ENCODE assay signal across 6 cellular contexts in genomic region chr19:48964205-48965032, GRCh38. TPM values are rescaled to one million over a fixed set of nuclear protein-coding genes. Genes with fewer than 3 reads are reported as not detected.
DNase-seq lines count a peak whose midpoint lies in the region; ATAC-seq and TF ChIP-seq lines count a peak whose summit lies in the region.

No MANE protein-coding gene starts in this region.

- H3K4me3 ChIP-seq in SK-N-SH (ENCODE audit: low read depth in 2 of 2, low read length in 1 of 2) (no peak overlapping the region; a peak in 1 of 4 replicates), cardiac fibroblast (replicated peaks in 1 of 2; ENCODE audit: low read depth in 2 of 2, low read length in 2 of 2) (peak overlapping the region; percentile 25 to 95), neutrophil (ENCODE audit: low read depth in 1 of 2, low read length in 1 of 2) (peak overlapping the region; percentile 89 to 100)

- H3K27me3 ChIP-seq in SK-N-SH (ENCODE audit: insufficient read depth): no peaks in the 10 kb centered on the region
- H3K27me3 ChIP-seq in neutrophil: no peaks in the 10 kb centered on the region

- peaks cover 54% of the 10 kb centered on the region for H3F3A ChIP-seq in SK-N-SH (replicated peaks; ENCODE audit: insufficient read depth)

- H3K9me3 ChIP-seq in SK-N-SH (no peaks in the 10 kb centered on the region), neutrophil (no peaks in the 10 kb centered on the region)

- no peak for TF ChIP-seq EP300 in SK-N-SH (IDR thresholded peaks at IDR 0.05; ENCODE audit: borderline replicate concordance in 1 of 2, low read depth in 1 of 2, low read length in 1 of 2)

- H3K36me3 ChIP-seq in SK-N-SH (replicated peaks in 1 of 2; ENCODE audit: control insufficient read depth in 1 of 2, insufficient read depth in 2 of 2, low read length in 1 of 2) (peaks cover 11 to 22% of the 10 kb centered on the region in 2 experiments), neutrophil (peaks cover 30% of the 10 kb centered on the region)

- DNase-seq in SK-N-SH: no peak
- DNase-seq in cardiac fibroblast (ENCODE audit: low read depth in 2 of 2): peak; percentile 32 to 69
- no peak for DNase-seq in AML-193 (lab: John Stamatoyannopoulos, UW)

- no peaks in the 10 kb centered on the region for H3K9me2 ChIP-seq in SK-N-SH

- H3K9ac ChIP-seq in SK-N-SH: peak overlapping the region; percentile 41; the same call in 1 of the 2 replicates

- TF ChIP-seq RAD21 in SK-N-SH (IDR thresholded peaks at IDR 0.05; ENCODE audit: low read length): no peak

- H3K79me2 ChIP-seq in SK-N-SH (ENCODE audit: insufficient read depth): peaks cover 19% of the 10 kb centered on the region

- ATAC-seq in SK-N-SH treated with all-trans-retinoic acid at 6 μM for 48 hours: no peak
- no peak for ATAC-seq in GM21423 (IDR thresholded peaks at IDR 0.05; ENCODE audit: unreplicated experiment)

- peaks cover 18% of the 10 kb centered on the region for H4K20me1 ChIP-seq in SK-N-SH (ENCODE audit: insufficient read depth)

- CTCF ChIA-PET in SK-N-SH (lab: Yijun Ruan, JAX): interaction anchor here (1.1 to 3.9 kb wide), 2 partner anchors 29 to 35 kb away, joined by 3 to 12 read pairs; partner anchors contain the start of genes GYS1 and RUVBL2

- POLR2A ChIA-PET in SK-N-SH (lab: Yijun Ruan, JAX): interaction anchor here (0.6 kb wide), 1 partner anchor 10 kb away, joined by 4 read pairs; no protein-coding TSS in a partner anchor

- TF ChIP-seq CTCF in SK-N-SH (IDR thresholded peaks at IDR 0.05) (no peak), cardiac fibroblast (IDR thresholded peaks at IDR 0.05; ENCODE audit: low read depth, low read length) (no peak), neutrophil (IDR thresholded peaks at IDR 0.05) (no peak)

- H3K27ac ChIP-seq in SK-N-SH (ENCODE audit: low read depth in 2 of 2, low read length in 1 of 2): peak overlapping the region; percentile 62 to 77
- peak overlapping the region; percentile 98 for H3K27ac ChIP-seq in neutrophil

- H2AFZ ChIP-seq in SK-N-SH (ENCODE audit: low read depth): no peak overlapping the region

- H3K4me2 ChIP-seq in SK-N-SH: peak overlapping the region; percentile 56; the same call in 1 of the 2 replicates

- H3K4me1 ChIP-seq in SK-N-SH (ENCODE audit: control insufficient read depth in 1 of 2, insufficient read depth in 2 of 2, low read depth in 1 of 2, low read length in 1 of 2) (peaks cover 17 to 26% of the 10 kb centered on the region in 2 experiments; a peak in 3 of 4 replicates), neutrophil (ENCODE audit: control insufficient read depth in 1 of 2, insufficient read depth in 1 of 2, low read depth in 1 of 2, low read length in 1 of 2) (peaks cover 78 to 82% of the 10 kb centered on the region in 2 experiments)

- WGBS in SK-N-SH (ENCODE audit: low lambda C conversion rate): 57% methylated on average over 17 of the region's 19 CpGs

TF ChIP-seq in SK-N-SH, 30 proteins besides CTCF, POLR2A, EP300 and RAD21:
- TF ChIP-seq CHD2 (IDR thresholded peaks at IDR 0.05; ENCODE audit: low read length, partially characterized antibody): no peak
- TF ChIP-seq RCOR1 (IDR thresholded peaks at IDR 0.05; ENCODE audit: low read length): no peak
- TF ChIP-seq MAX (IDR thresholded peaks at IDR 0.05; ENCODE audit: low read depth): no peak
- no peak for TF ChIP-seq SMC3 (IDR thresholded peaks at IDR 0.05; ENCODE audit: low read depth, low read length)
- TF ChIP-seq ELF1 (IDR thresholded peaks at IDR 0.05): no peak
- TF ChIP-seq YY1 (IDR thresholded peaks at IDR 0.05; ENCODE audit: low read depth): no peak
- TF ChIP-seq FOXJ3 (CRISPR knock-in tag; IDR thresholded peaks at IDR 0.05): no peak
- TF ChIP-seq MXI1 (IDR thresholded peaks at IDR 0.05; ENCODE audit: low read depth, low read length): no peak
- no peak for TF ChIP-seq USF1 (IDR thresholded peaks at IDR 0.05; ENCODE audit: borderline replicate concordance, low read depth)
- TF ChIP-seq EZH2phosphoT487 (IDR thresholded peaks at IDR 0.05; ENCODE audit: borderline replicate concordance, low read depth): no peak

TF ChIP-seq in SK-N-SH treated with all-trans-retinoic acid at 6 μM for 48 hours, 23 proteins besides CTCF, POLR2A, EP300 and RAD21:
- TF ChIP-seq PATZ1 (CRISPR knock-in tag; IDR thresholded peaks at IDR 0.05; ENCODE audit: borderline replicate concordance): no peak
- TF ChIP-seq TSHZ2 (CRISPR knock-in tag; IDR thresholded peaks at IDR 0.05): no peak
- TF ChIP-seq ISL1 (CRISPR knock-in tag; IDR thresholded peaks at IDR 0.05): no peak
- no peak for TF ChIP-seq ZNF8 (CRISPR knock-in tag; IDR thresholded peaks at IDR 0.05)
- no peak for TF ChIP-seq ZNF70 (CRISPR knock-in tag; IDR thresholded peaks at IDR 0.05)

RNA-seq across cellular contexts. Expression of gene FTL, which starts 0.7 kb away (rescaled TPM):
- 587 and 875 TPM in 2 replicates for polyA plus RNA-seq in SK-N-SH (2012; rRNA removed)
- polyA plus RNA-seq in SK-N-SH (2012; cell fraction: cytosol; rRNA removed): 532 and 592 TPM in 2 replicates
- 164 and 250 TPM in 2 replicates for polyA plus RNA-seq in SK-N-SH (2012; cell fraction: nucleus; rRNA removed)

RNA-seq across cellular contexts. Expression of gene BAX, which starts 9.7 kb away (rescaled TPM):
- 278 and 640 TPM in 2 replicates for polyA plus RNA-seq in SK-N-SH (2012; rRNA removed)
- polyA plus RNA-seq in SK-N-SH (2012; cell fraction: cytosol; rRNA removed): 233 and 284 TPM in 2 replicates
- polyA plus RNA-seq in SK-N-SH (2012; cell fraction: nucleus; rRNA removed): 332 and 395 TPM in 2 replicates

RNA-seq across cellular contexts. Expression of gene GYS1, which starts 28.7 kb away (rescaled TPM):
- polyA plus RNA-seq in SK-N-SH (2012; rRNA removed): 24.1 and 25.3 TPM in 2 replicates
- polyA plus RNA-seq in SK-N-SH (2012; cell fraction: cytosol; rRNA removed): 12.9 and 18.2 TPM in 2 replicates
- 69.6 and 71.7 TPM in 2 replicates for polyA plus RNA-seq in SK-N-SH (2012; cell fraction: nucleus; rRNA removed)

RNA-seq across cellular contexts. Expression of gene RUVBL2, which starts 29.3 kb away (rescaled TPM):
- 411 and 459 TPM in 2 replicates for polyA plus RNA-seq in SK-N-SH (2012; rRNA removed)
- 196 and 298 TPM in 2 replicates for polyA plus RNA-seq in SK-N-SH (2012; cell fraction: cytosol; rRNA removed)
- polyA plus RNA-seq in SK-N-SH (2012; cell fraction: nucleus; rRNA removed): 340 and 467 TPM in 2 replicates

RNA-seq across cellular contexts. Expression of gene DHDH, which starts 30.9 kb away (rescaled TPM):
- polyA plus RNA-seq in SK-N-SH (2012; rRNA removed): 0.31 and 0.72 TPM in 2 replicates
- 0.30 and 0.34 TPM in 2 replicates for polyA plus RNA-seq in SK-N-SH (2012; cell fraction: cytosol; rRNA removed)
- polyA plus RNA-seq in SK-N-SH (2012; cell fraction: nucleus; rRNA removed): 0.37 and 0.45 TPM in 2 replicates

Comparison
In these comparisons a context has a peak if more than half of its experiments do, and no peak if none do; other contexts are left out.
1. DNase-seq: peak in cardiac fibroblast (2 of 2); none in SK-N-SH (single experiment) and AML-193 (0 of 2).
2. H3K4me3 ChIP-seq: peak in cardiac fibroblast (2 of 2) and neutrophil (2 of 2); none in SK-N-SH (0 of 2).